ENCODE assay signal across 3 cellular contexts in genomic region chr5:35252963-35253362, GRCh38.
A peak's percentile ranks its signal among the peaks of the same experiment; 100 is the strongest.
TF ChIP-seq lines count a peak whose summit lies in the region.

No MANE protein-coding gene starts in this region.

TF ChIP-seq in A549, 52 proteins besides CTCF, POLR2A, EP300 and RAD21:
- TF ChIP-seq ZFP36 (IDR thresholded peaks at IDR 0.05; ENCODE audit: borderline replicate concordance, partially characterized antibody), result peak; percentile 50
- no peak for TF ChIP-seq CHD4 (IDR thresholded peaks at IDR 0.05; ENCODE audit: borderline replicate concordance)
- no peak for TF ChIP-seq NR3C1 (IDR thresholded peaks at IDR 0.05)
- no peak for TF ChIP-seq CHD2 (IDR thresholded peaks at IDR 0.05; ENCODE audit: low read length, partially characterized antibody)
- TF ChIP-seq ZC3H11A (IDR thresholded peaks at IDR 0.05), result no peak

TF ChIP-seq in HEK293, 187 proteins besides CTCF, POLR2A, EP300 and RAD21:
- TF ChIP-seq ZNF423 (tag by site-specific recombination; IDR thresholded peaks at IDR 0.05), result no peak
- no peak for TF ChIP-seq ZNF530 (tag by site-specific recombination; IDR thresholded peaks at IDR 0.05; ENCODE audit: low read depth)
- TF ChIP-seq ZBTB49 (tag by site-specific recombination; IDR thresholded peaks at IDR 0.05; ENCODE audit: low read depth), result no peak
- TF ChIP-seq ZNF585B (tag by site-specific recombination; IDR thresholded peaks at IDR 0.05), result peak; percentile 91
- TF ChIP-seq ZBTB10 (tag by site-specific recombination; IDR thresholded peaks at IDR 0.05), result no peak
- no peak for TF ChIP-seq INSM2 (tag by site-specific recombination; IDR thresholded peaks at IDR 0.05)

TF ChIP-seq in K562, 482 proteins besides CTCF, POLR2A, EP300 and RAD21:
- peak; percentile 11 for TF ChIP-seq ZFP36 (IDR thresholded peaks at IDR 0.05; ENCODE audit: low read depth, low read length, partially characterized antibody)
- 0 out of 2 replicates have a peak, but pooled peaks have one; percentile 39 for TF ChIP-seq ATF3 (IDR thresholded peaks at IDR 0.05)
- no peak for TF ChIP-seq ATF3 (CRISPR knock-in tag; conservative IDR thresholded peaks at IDR 0.05)
- no peak for TF ChIP-seq CEBPG (CRISPR knock-in tag; IDR thresholded peaks at IDR 0.05)
- TF ChIP-seq CEBPG (tag; conservative IDR thresholded peaks at IDR 0.05 in 1 of 2, IDR thresholded peaks at IDR 0.05 in 1 of 2), result 0 out of 4 replicates have a peak, but pooled peaks of 1 of the 2 experiments have one; percentile 37
- no peak for TF ChIP-seq PTBP1 (IDR thresholded peaks at IDR 0.05; ENCODE audit: low read depth, low read length)
